In the genomic region with DNA sequence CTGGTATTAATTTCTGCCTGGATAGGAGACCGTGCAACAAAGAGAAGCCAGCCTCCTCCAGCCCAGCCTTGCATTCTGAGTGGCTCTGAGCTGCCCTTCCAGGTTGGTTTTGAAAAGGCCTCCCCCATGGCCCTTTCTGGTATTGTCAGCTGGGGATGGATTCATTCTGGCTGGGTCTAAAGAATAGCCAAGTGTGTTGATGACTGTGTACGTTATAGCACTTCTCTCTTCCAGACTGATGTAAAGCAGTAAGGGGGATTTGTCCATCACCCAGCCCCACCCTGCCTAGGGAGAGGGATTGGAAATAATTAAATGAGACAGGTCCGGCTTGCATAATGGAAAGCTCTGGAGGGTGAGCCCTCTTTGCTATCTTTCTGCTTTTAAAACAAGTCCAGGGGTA, we compare ENCODE assay signal across 18 cellular contexts.
DNase-seq lines count a peak whose midpoint lies in the region; ATAC-seq and TF ChIP-seq lines count a peak whose summit lies in the region.
"Had no signal": no experiment of that assay in that cellular context is flagged by ENCODE, and none has a peak within 500 bp of the region (broad histone marks: within the 10 kb centered on the region; RNA-seq: fewer than 3 reads in every experiment).

No MANE protein-coding gene starts in this region.

- H3K27me3 ChIP-seq in BLaER1 (no peaks in the 10 kb centered on the region), Loucy (ENCODE audit: insufficient read depth, low read length, poor library complexity, severe bottlenecking) (no peaks in the 10 kb centered on the region), prostate gland (replicated peaks; ENCODE audit: insufficient read depth) (no peaks in the 10 kb centered on the region)
- H3K27me3 ChIP-seq: SJCRH30 had no signal

- H3K36me3 ChIP-seq in BLaER1 (peaks cover 95% of the 10 kb centered on the region), Loucy (ENCODE audit: insufficient read depth, low read length) (peaks cover 85% of the 10 kb centered on the region), prostate gland (no peaks in the 10 kb centered on the region)

- ATAC-seq in HG03135 (IDR thresholded peaks at IDR 0.05; ENCODE audit: unreplicated experiment): no peak
- no peak for ATAC-seq in HG03469 (IDR thresholded peaks at IDR 0.05; ENCODE audit: unreplicated experiment)
- no peak for ATAC-seq in HG03159 (IDR thresholded peaks at IDR 0.05; ENCODE audit: unreplicated experiment)

- TF ChIP-seq POLR2A in prostate gland (IDR thresholded peaks at IDR 0.05): no peak

- H3F3A ChIP-seq in Loucy (ENCODE audit: low read depth): 0 out of 2 replicates have a peak, but pooled peaks cover under 1% of the 10 kb centered on the region

- H4K20me1 ChIP-seq in BLaER1 (peaks cover 100% of the 10 kb centered on the region), Loucy (ENCODE audit: insufficient read depth, low read length, poor library complexity, severe bottlenecking) (peaks cover 33% of the 10 kb centered on the region)

- H3K4me1 Mint-ChIP-seq in neural crest cell: peaks cover 81% of the 10 kb centered on the region

- TF ChIP-seq CTCF in Loucy (conservative IDR thresholded peaks at IDR 0.05; ENCODE audit: low read length) (no peak), neural crest cell (conservative IDR thresholded peaks at IDR 0.05) (no peak), prostate gland (IDR thresholded peaks at IDR 0.05) (no peak)

- no peak for DNase-seq in caudate nucleus (lab: John Stamatoyannopoulos, UW)
- DNase-seq in neural crest cell (ENCODE audit: low read depth, low spot score): no peak
- DNase-seq in prostate gland (ENCODE audit: low spot score): no peak
- DNase-seq: DMS 273 treated with DMSO at 0.1 percent for 48 hours, NCI-H1105, NCI-H2107, NCI-H345, NCI-H526 treated with DMSO at 0.1 percent for 48 hours, SJCRH30 had no signal

- 0 out of 2 replicates have a peak overlapping the region, but pooled peaks have one; percentile 2 for H3K27ac ChIP-seq in BLaER1
- peak overlapping the region; percentile 88 for H3K27ac ChIP-seq in caudate nucleus (ENCODE audit: low read depth, low read length)
- peak overlapping the region in 1 of 2 donors; percentile 25 for H3K27ac ChIP-seq in prostate gland
- H3K27ac ChIP-seq: C4-2B, KMS-11, SJCRH30 had no signal

- H3K9me3 ChIP-seq in BLaER1: no peaks in the 10 kb centered on the region
- no peaks in the 10 kb centered on the region for H3K9me3 ChIP-seq in Loucy (ENCODE audit: insufficient read depth, low read depth, low read length)
- H3K9me3 ChIP-seq in prostate gland: no peaks in the 10 kb centered on the region
- H3K9me3 ChIP-seq: A549, SJCRH30 had no signal

- 59% methylated on average over 3 of the region's 3 CpGs for WGBS in prostate gland

- peak overlapping the region; percentile 72 for H3K27ac Mint-ChIP-seq in neural crest cell (ENCODE audit: unreplicated experiment)
- H3K27ac Mint-ChIP-seq: GM23338 had no signal

- H3K4me1 ChIP-seq in BLaER1: peaks cover 73% of the 10 kb centered on the region
- peaks cover 32% of the 10 kb centered on the region for H3K4me1 ChIP-seq in Loucy (ENCODE audit: insufficient read depth, low read length, poor library complexity, severe bottlenecking)
- peaks cover 15% of the 10 kb centered on the region for H3K4me1 ChIP-seq in prostate gland (replicated peaks)

- H3K36me3 Mint-ChIP-seq in neural crest cell (ENCODE audit: low read depth): peaks cover 2% of the 10 kb centered on the region

- peak overlapping the region; percentile 70; the same call in 1 of the 2 replicates for H3K4me2 ChIP-seq in BLaER1
- H3K4me2 ChIP-seq in Loucy (ENCODE audit: low read depth, low read length, poor library complexity, severe bottlenecking): no peak overlapping the region
- H3K4me2 ChIP-seq: A549, GM23338, KMS-11 had no signal

- H3K4me3 Mint-ChIP-seq in neural crest cell: peak overlapping the region; percentile 22
- H3K4me3 Mint-ChIP-seq: GM23338 had no signal

- intact Hi-C loops in prostate gland (cut with DNase I): loop anchor here (10.0 kb wide), 2 partner anchors 152 to 262 kb away; no protein-coding TSS in a partner anchor

- no peak overlapping the region for H3K4me3 ChIP-seq in BLaER1
- no peak overlapping the region for H3K4me3 ChIP-seq in Loucy (ENCODE audit: low read length, poor library complexity, severe bottlenecking)
- no peak overlapping the region for H3K4me3 ChIP-seq in prostate gland
- H3K4me3 ChIP-seq: A549, GM23338, SJCRH30 had no signal

- no peaks in the 10 kb centered on the region for H3K9me3 Mint-ChIP-seq in neural crest cell
- H3K9me3 Mint-ChIP-seq: GM23338 had no signal

- H2AFZ ChIP-seq in Loucy (ENCODE audit: low read length): no peak overlapping the region
- H2AFZ ChIP-seq: GM23338 had no signal

- no peaks in the 10 kb centered on the region for H3K27me3 Mint-ChIP-seq in neural crest cell (ENCODE audit: low read depth)

- H3K9ac ChIP-seq in BLaER1 (no peak overlapping the region), Loucy (ENCODE audit: low read depth, low read length, poor library complexity, severe bottlenecking) (peak overlapping the region; percentile 43)
- H3K9ac ChIP-seq: KMS-11 had no signal

- H3K79me2 ChIP-seq in Loucy (ENCODE audit: insufficient read depth, low read length): peaks cover 100% of the 10 kb centered on the region

- H3K9me2 ChIP-seq in Loucy (replicated peaks; ENCODE audit: low read depth, low read length): no peaks in the 10 kb centered on the region
